16 cellular contexts compared by ENCODE assay signal in the genomic region with DNA sequence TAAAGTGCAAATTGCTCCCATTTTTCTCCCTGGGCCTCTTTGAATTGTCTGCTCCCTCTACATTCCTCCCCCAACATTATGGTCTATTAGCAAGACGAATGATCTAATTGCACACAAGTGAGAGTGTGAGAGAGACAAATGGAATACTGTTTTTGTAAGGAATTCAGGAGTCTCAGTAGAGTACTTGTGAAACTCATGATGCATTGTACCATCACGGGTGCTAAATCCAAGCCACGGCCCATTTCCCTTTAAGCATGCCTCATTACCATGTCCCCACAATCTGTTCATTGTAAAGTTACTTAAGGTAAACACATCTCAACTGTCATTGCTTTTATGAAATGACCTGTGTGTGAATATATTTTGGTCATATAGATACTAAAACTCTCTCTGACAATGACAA.
"Had no signal": no experiment of that assay in that cellular context is flagged by ENCODE, and none has a peak within 500 bp of the region (broad histone marks: within the 10 kb centered on the region; RNA-seq: fewer than 3 reads in every experiment).

No MANE protein-coding gene starts in this region.

- H3K27me3 Mint-ChIP-seq: activated CD4-positive, alpha-beta T cell treated with anti-CD3 and anti-CD28 coated beads, Interleukin-2, amount 10 ng/mL, durations not matched to agents 24 days and 14 days; activated naive CD8-positive, alpha-beta T cell treated with anti-CD3 and anti-CD28 coated beads, Interleukin-2, amount 10 ng/mL, durations not matched to agents 7 days and 5 days; stimulated activated memory B cell treated with anti-CD40 and anti-IgM and Interleukin-4, amounts not matched to agents 10 μg/mL and 1 μg/mL and 100 μg/mL, for 72 hours had no signal

- H3K9me3 ChIP-seq: heart left ventricle, lower lobe of right lung, uterus had no signal

- DNase-seq: activated CD4-positive, CD25-positive, alpha-beta regulatory T cell; activated CD8-positive, alpha-beta memory T cell treated with anti-CD3 and anti-CD28 coated beads for 24 hours; activated naive CD8-positive, alpha-beta T cell treated with anti-CD3 and anti-CD28 coated beads, Interleukin-2, amount 10 ng/mL, durations not matched to agents 7 days and 5 days; brain microvascular endothelial cell; effector CD8-positive, alpha-beta T cell; heart left ventricle; immature natural killer cell; lower lobe of right lung; nucleus accumbens; posterior cingulate gyrus; uterus had no signal

- H3K36me3 ChIP-seq: uterus had no signal

- H3K4me1 ChIP-seq: heart left ventricle, lower lobe of right lung, uterus had no signal

- H3K27ac Mint-ChIP-seq: activated CD4-positive, alpha-beta T cell treated with anti-CD3 and anti-CD28 coated beads, Interleukin-2, amount 10 ng/mL, durations not matched to agents 24 days and 14 days; activated naive CD8-positive, alpha-beta T cell treated with anti-CD3 and anti-CD28 coated beads, Interleukin-2, amount 10 ng/mL, durations not matched to agents 7 days and 5 days; activated T-helper 1 cell treated with anti-CD3 and anti-CD28 coated beads, Interleukin-12 subunit alpha, Interleukin-12 subunit beta, Interleukin-2, Interleukin-4 antibody, amounts not matched to agents 30 ng/mL and 10 ng/mL and 1 ng/mL, durations not matched to agents 14 hours and 24 hours and 36 hours; immature natural killer cell; nephron; stimulated activated memory B cell treated with anti-CD40 and anti-IgM and Interleukin-4, amounts not matched to agents 10 μg/mL and 1 μg/mL and 100 μg/mL, for 72 hours had no signal

- H3K4me3 ChIP-seq: heart left ventricle, lower lobe of right lung, uterus had no signal

- H3K9me3 Mint-ChIP-seq: activated CD4-positive, alpha-beta T cell treated with anti-CD3 and anti-CD28 coated beads, Interleukin-2, amount 10 ng/mL, durations not matched to agents 24 days and 14 days; activated naive CD8-positive, alpha-beta T cell treated with anti-CD3 and anti-CD28 coated beads, Interleukin-2, amount 10 ng/mL, durations not matched to agents 7 days and 5 days; activated T-helper 1 cell treated with anti-CD3 and anti-CD28 coated beads, Interleukin-12 subunit alpha, Interleukin-12 subunit beta, Interleukin-2, Interleukin-4 antibody, amounts not matched to agents 30 ng/mL and 10 ng/mL and 1 ng/mL, durations not matched to agents 14 hours and 24 hours and 36 hours; immature natural killer cell; nephron; stimulated activated memory B cell treated with anti-CD40 and anti-IgM and Interleukin-4, amounts not matched to agents 10 μg/mL and 1 μg/mL and 100 μg/mL, for 72 hours had no signal

- ATAC-seq: heart left ventricle; lower lobe of right lung; stimulated activated memory B cell treated with anti-CD40 and anti-IgM and Interleukin-4, amounts not matched to agents 10 μg/mL and 1 μg/mL and 100 μg/mL, for 72 hours had no signal

- H3K4me1 Mint-ChIP-seq: activated CD4-positive, alpha-beta T cell treated with anti-CD3 and anti-CD28 coated beads, Interleukin-2, amount 10 ng/mL, durations not matched to agents 24 days and 14 days; activated naive CD8-positive, alpha-beta T cell treated with anti-CD3 and anti-CD28 coated beads, Interleukin-2, amount 10 ng/mL, durations not matched to agents 7 days and 5 days; immature natural killer cell; nephron; stimulated activated memory B cell treated with anti-CD40 and anti-IgM and Interleukin-4, amounts not matched to agents 10 μg/mL and 1 μg/mL and 100 μg/mL, for 72 hours had no signal

- H3K27ac ChIP-seq: brain microvascular endothelial cell, epithelial cell of prostate, heart left ventricle, lower lobe of right lung, uterus had no signal

- H3K27me3 ChIP-seq: brain microvascular endothelial cell, heart left ventricle, uterus had no signal

- H3K4me3 Mint-ChIP-seq: activated CD4-positive, alpha-beta T cell treated with anti-CD3 and anti-CD28 coated beads, Interleukin-2, amount 10 ng/mL, durations not matched to agents 24 days and 14 days; activated naive CD8-positive, alpha-beta T cell treated with anti-CD3 and anti-CD28 coated beads, Interleukin-2, amount 10 ng/mL, durations not matched to agents 7 days and 5 days; activated T-helper 1 cell treated with anti-CD3 and anti-CD28 coated beads, Interleukin-12 subunit alpha, Interleukin-12 subunit beta, Interleukin-2, Interleukin-4 antibody, amounts not matched to agents 30 ng/mL and 10 ng/mL and 1 ng/mL, durations not matched to agents 14 hours and 24 hours and 36 hours; immature natural killer cell; nephron; stimulated activated memory B cell treated with anti-CD40 and anti-IgM and Interleukin-4, amounts not matched to agents 10 μg/mL and 1 μg/mL and 100 μg/mL, for 72 hours had no signal
